ENCODE assay signal across 8 cellular contexts in genomic region chr7:144670251-144670650, GRCh38.
DNase-seq lines count a peak whose midpoint lies in the region; ATAC-seq and TF ChIP-seq lines count a peak whose summit lies in the region.

No MANE protein-coding gene starts in this region.

- peaks cover 8% of the 10 kb centered on the region for H3K27me3 Mint-ChIP-seq in chondrocyte (ENCODE audit: low read depth)
- no peaks in the 10 kb centered on the region for H3K27me3 Mint-ChIP-seq in stimulated activated naive B cell treated with anti-CD40 and anti-IgM and Interleukin-4, amounts not matched to agents 10 μg/mL and 1 μg/mL and 100 μg/mL, for 72 hours
- H3K27me3 Mint-ChIP-seq in activated naive CD4-positive, alpha-beta T cell treated with anti-CD3 and anti-CD28 coated beads for 36 hours (ENCODE audit: low read depth) = no peaks in the 10 kb centered on the region

- CTCF ChIA-PET in activated naive CD4-positive, alpha-beta T cell treated with anti-CD3 and anti-CD28 coated beads for 36 hours (lab: Charles Lee) = interaction anchor here (0.7 to 1.1 kb wide), 3 partner anchors 108 to 386 kb away, joined by 3 read pairs; no protein-coding TSS in a partner anchor

- no peak overlapping the region for H3K4me3 Mint-ChIP-seq in chondrocyte (ENCODE audit: unreplicated experiment)
- H3K4me3 Mint-ChIP-seq in stimulated activated naive B cell treated with anti-CD40 and anti-IgM and Interleukin-4, amounts not matched to agents 10 μg/mL and 1 μg/mL and 100 μg/mL, for 72 hours = no peak overlapping the region
- H3K4me3 Mint-ChIP-seq in activated naive CD4-positive, alpha-beta T cell treated with anti-CD3 and anti-CD28 coated beads for 36 hours = no peak overlapping the region

- H3K9me3 Mint-ChIP-seq in chondrocyte (ENCODE audit: low read depth) = no peaks in the 10 kb centered on the region
- H3K9me3 Mint-ChIP-seq in stimulated activated naive B cell treated with anti-CD40 and anti-IgM and Interleukin-4, amounts not matched to agents 10 μg/mL and 1 μg/mL and 100 μg/mL, for 72 hours = no peaks in the 10 kb centered on the region
- no peaks in the 10 kb centered on the region for H3K9me3 Mint-ChIP-seq in activated naive CD4-positive, alpha-beta T cell treated with anti-CD3 and anti-CD28 coated beads for 36 hours

- DNase-seq in NCI-H2227 (lab: John Stamatoyannopoulos, UW; ENCODE audit: unreplicated experiment) (peak; percentile 2), NCI-H2227 treated with DMSO at 0.1 percent for 48 hours (lab: John Stamatoyannopoulos, UW) (no peak), NCI-H2171 (lab: John Stamatoyannopoulos, UW) (peak; percentile 38), chondrocyte (ENCODE audit: low spot score) (no peak), sciatic nerve (ENCODE audit: low spot score) (no peak), CD1c-positive myeloid dendritic cell (ENCODE audit: extremely low spot score) (no peak)
- DNase-seq in stimulated activated naive B cell treated with anti-CD40 and anti-IgM and Interleukin-4, amounts not matched to agents 10 μg/mL and 1 μg/mL and 100 μg/mL, for 72 hours = no peak
- no peak for DNase-seq in activated naive CD4-positive, alpha-beta T cell treated with anti-CD3 and anti-CD28 coated beads for 36 hours

- peak; percentile 71 for TF ChIP-seq CTCF in chondrocyte (IDR thresholded peaks at IDR 0.05)

- no peaks in the 10 kb centered on the region for H3K36me3 Mint-ChIP-seq in chondrocyte (ENCODE audit: low read depth)
- H3K36me3 Mint-ChIP-seq in stimulated activated naive B cell treated with anti-CD40 and anti-IgM and Interleukin-4, amounts not matched to agents 10 μg/mL and 1 μg/mL and 100 μg/mL, for 72 hours = peaks cover 0 to 8% of the 10 kb centered on the region in 2 donors
- H3K36me3 Mint-ChIP-seq in activated naive CD4-positive, alpha-beta T cell treated with anti-CD3 and anti-CD28 coated beads for 36 hours (ENCODE audit: low read depth) = peaks cover 4% of the 10 kb centered on the region

- H3K4me1 Mint-ChIP-seq in chondrocyte (ENCODE audit: low read depth) = no peaks in the 10 kb centered on the region
- H3K4me1 Mint-ChIP-seq in stimulated activated naive B cell treated with anti-CD40 and anti-IgM and Interleukin-4, amounts not matched to agents 10 μg/mL and 1 μg/mL and 100 μg/mL, for 72 hours = no peaks in the 10 kb centered on the region
- no peaks in the 10 kb centered on the region for H3K4me1 Mint-ChIP-seq in activated naive CD4-positive, alpha-beta T cell treated with anti-CD3 and anti-CD28 coated beads for 36 hours (ENCODE audit: low read depth)

- peak; percentile 36 for ATAC-seq in sciatic nerve
- no peak for ATAC-seq in stimulated activated naive B cell treated with anti-CD40 and anti-IgM and Interleukin-4, amounts not matched to agents 10 μg/mL and 1 μg/mL and 100 μg/mL, for 72 hours (replicated peaks)

- H3K27ac Mint-ChIP-seq in chondrocyte (ENCODE audit: unreplicated experiment) = no peak overlapping the region
- H3K27ac Mint-ChIP-seq in stimulated activated naive B cell treated with anti-CD40 and anti-IgM and Interleukin-4, amounts not matched to agents 10 μg/mL and 1 μg/mL and 100 μg/mL, for 72 hours = no peak overlapping the region
- no peak overlapping the region for H3K27ac Mint-ChIP-seq in activated naive CD4-positive, alpha-beta T cell treated with anti-CD3 and anti-CD28 coated beads for 36 hours

- intact Hi-C loops in sciatic nerve (cut with DNase I) = no loop called here
- intact Hi-C loops in activated naive CD4-positive, alpha-beta T cell treated with anti-CD3 and anti-CD28 coated beads for 36 hours (cut with micrococcal nuclease) = no loop called here

Comparison
In these comparisons a context has a peak if more than half of its experiments do, and no peak if none do; other contexts are left out.
1. DNase-seq: peak in NCI-H2227 (single experiment) and NCI-H2171 (single experiment); none in NCI-H2227 treated with DMSO at 0.1 percent for 48 hours (single experiment), chondrocyte (single experiment), sciatic nerve (single experiment), stimulated activated naive B cell treated with anti-CD40 and anti-IgM and Interleukin-4, amounts not matched to agents 10 μg/mL and 1 μg/mL and 100 μg/mL, for 72 hours (single experiment), CD1c-positive myeloid dendritic cell (single experiment) and activated naive CD4-positive, alpha-beta T cell treated with anti-CD3 and anti-CD28 coated beads for 36 hours (single experiment).